In genomic region chr6:45921703-45922270, GRCh38 we compare ENCODE assay signal across 15 cellular contexts.
DNase-seq lines count a peak whose midpoint lies in the region; ATAC-seq and TF ChIP-seq lines count a peak whose summit lies in the region.
"Had no signal": no experiment of that assay in that cellular context is flagged by ENCODE, and none has a peak within 500 bp of the region (broad histone marks: within the 10 kb centered on the region; RNA-seq: fewer than 3 reads in every experiment).

No MANE protein-coding gene starts in this region.

- peak overlapping the region; percentile 87 for H3K27ac Mint-ChIP-seq in stimulated activated naive CD8-positive, alpha-beta T cell treated with anti-CD3 and anti-CD28 coated beads, Interleukin-15, Interleukin-2, amounts not matched to agents 100 ng/mL and 50 ng/mL, for 24 hours
- H3K27ac Mint-ChIP-seq: GM23338 had no signal

- H3F3A ChIP-seq in PC-3 (ENCODE audit: low read length, unreplicated experiment) = no peaks in the 10 kb centered on the region

- H3K4me1 ChIP-seq in mucosa of descending colon (ENCODE audit: low read depth) (no peaks in the 10 kb centered on the region), PC-3 (ENCODE audit: insufficient read depth, low read length) (peaks cover 33% of the 10 kb centered on the region), transverse colon (peaks cover 0 to 8% (median 0%) of the 10 kb centered on the region in 4 donors)
- H3K4me1 ChIP-seq: ascending aorta, colonic mucosa, pancreas, vagina had no signal

- intact Hi-C loops in mucosa of descending colon (cut with DNase I, micrococcal nuclease) = loop anchor here in 1 of 2 donors (10.0 kb wide), 2 partner anchors 483 to 1267 kb away; no protein-coding TSS in a partner anchor
- intact Hi-C loops in PC-3 (cut with micrococcal nuclease) = loop anchor here (1.0 to 5.0 kb wide), 7 partner anchors 207 to 1444 kb away; no protein-coding TSS in a partner anchor
- intact Hi-C loops in transverse colon (cut with DNase I; ENCODE audit: low total_unique reads) = no loop called here

- WGBS in transverse colon (ENCODE audit: low coverage in 1 of 2), 2 donors = 70 to 83% methylated on average over 1 to 6 of the region's 6 CpGs

- H3K36me3 Mint-ChIP-seq in stimulated activated naive CD8-positive, alpha-beta T cell treated with anti-CD3 and anti-CD28 coated beads, Interleukin-15, Interleukin-2, amounts not matched to agents 100 ng/mL and 50 ng/mL, for 24 hours (ENCODE audit: low read depth) = no peaks in the 10 kb centered on the region

- no peaks in the 10 kb centered on the region for H3K9me3 ChIP-seq in mucosa of descending colon
- no peaks in the 10 kb centered on the region for H3K9me3 ChIP-seq in PC-3 (ENCODE audit: low read length)
- H3K9me3 ChIP-seq in transverse colon = no peaks in the 10 kb centered on the region
- H3K9me3 ChIP-seq: ascending aorta, colonic mucosa, pancreas, vagina had no signal

- H3K27me3 ChIP-seq in PC-3 (ENCODE audit: low read length) (no peaks in the 10 kb centered on the region), transverse colon (no peaks in the 10 kb centered on the region)
- H3K27me3 ChIP-seq: ascending aorta, colonic mucosa, vagina had no signal

- no peak for DNase-seq in stimulated activated naive CD8-positive, alpha-beta T cell treated with anti-CD3 and anti-CD28 coated beads, Interleukin-15, Interleukin-2, amounts not matched to agents 100 U/mL and 50 U/mL, for 24 hours
- DNase-seq in cardiac fibroblast (ENCODE audit: low read depth in 2 of 2) (peak; percentile 14 to 17), mucosa of descending colon (no peak), PC-3 (no peak), transverse colon (no peak), NCI-H524 treated with DMSO at 0.1 percent for 48 hours (lab: John Stamatoyannopoulos, UW) (no peak)
- DNase-seq: colonic mucosa, NCI-H1694, pancreas, WERI-Rb-1 had no signal

- H2AFZ ChIP-seq in PC-3 (ENCODE audit: low read length) = no peak overlapping the region
- H2AFZ ChIP-seq: GM23338 had no signal

- H3K27me3 Mint-ChIP-seq in stimulated activated naive CD8-positive, alpha-beta T cell treated with anti-CD3 and anti-CD28 coated beads, Interleukin-15, Interleukin-2, amounts not matched to agents 100 ng/mL and 50 ng/mL, for 24 hours = no peaks in the 10 kb centered on the region

- H3K4me3 ChIP-seq in cardiac fibroblast (replicated peaks in 1 of 2; ENCODE audit: low read depth in 2 of 2, low read length in 2 of 2) (no peak overlapping the region), mucosa of descending colon (no peak overlapping the region), PC-3 (ENCODE audit: low read length) (no peak overlapping the region), transverse colon (no peak overlapping the region)
- H3K4me3 ChIP-seq: ascending aorta, colonic mucosa, GM23338, pancreas, vagina had no signal

- no peaks in the 10 kb centered on the region for H3K9me2 ChIP-seq in PC-3 (replicated peaks; ENCODE audit: low read length)

- POLR2A ChIA-PET in PC-3 (lab: Charles Lee; ENCODE audit: unreplicated experiment) = no interaction called here

- H3K79me2 ChIP-seq in PC-3 (ENCODE audit: low read length) = no peaks in the 10 kb centered on the region

- no peak for TF ChIP-seq EP300 in transverse colon (IDR thresholded peaks at IDR 0.05; ENCODE audit: low read depth)

- H3K4me2 ChIP-seq in PC-3 (ENCODE audit: low read length) = no peak overlapping the region
- H3K4me2 ChIP-seq: GM23338 had no signal

- in situ Hi-C loops in transverse colon (cut with MboI; ENCODE audit: low pct_ligation_motif_present in 1 of 4, low pct_unique_long_range_greater_than_20kb in 1 of 4, low sequenced_read_pairs in 3 of 4) = loop anchor here (25.0 kb wide), 3 partner anchors 1259 to 1434 kb away; no protein-coding TSS in a partner anchor

- no peak for ATAC-seq in stimulated activated naive CD8-positive, alpha-beta T cell treated with anti-CD3 and anti-CD28 coated beads, Interleukin-15, Interleukin-2, amounts not matched to agents 100 U/mL and 50 U/mL, for 24 hours
- ATAC-seq in mucosa of descending colon (peak; percentile 31), PC-3 (no peak)
- ATAC-seq: GM23338, HepG2 had no signal

- no peaks in the 10 kb centered on the region for H3K9me3 Mint-ChIP-seq in stimulated activated naive CD8-positive, alpha-beta T cell treated with anti-CD3 and anti-CD28 coated beads, Interleukin-15, Interleukin-2, amounts not matched to agents 100 ng/mL and 50 ng/mL, for 24 hours
- H3K9me3 Mint-ChIP-seq: GM23338 had no signal

- peak overlapping the region; percentile 47 for H3K4me3 Mint-ChIP-seq in stimulated activated naive CD8-positive, alpha-beta T cell treated with anti-CD3 and anti-CD28 coated beads, Interleukin-15, Interleukin-2, amounts not matched to agents 100 ng/mL and 50 ng/mL, for 24 hours
- H3K4me3 Mint-ChIP-seq: GM23338 had no signal

- H3K27ac ChIP-seq in PC-3 (ENCODE audit: low read length) = no peak overlapping the region
- H3K27ac ChIP-seq in transverse colon = no peak overlapping the region
- H3K27ac ChIP-seq: ascending aorta, colonic mucosa, pancreas, vagina, WERI-Rb-1 had no signal

- TF ChIP-seq POLR2A in transverse colon (IDR thresholded peaks at IDR 0.05) = no peak

- no peak overlapping the region for H3K9ac ChIP-seq in PC-3 (ENCODE audit: low read length)

- H3K4me1 Mint-ChIP-seq in stimulated activated naive CD8-positive, alpha-beta T cell treated with anti-CD3 and anti-CD28 coated beads, Interleukin-15, Interleukin-2, amounts not matched to agents 100 ng/mL and 50 ng/mL, for 24 hours (ENCODE audit: low read depth) = peaks cover 54% of the 10 kb centered on the region

- no peaks in the 10 kb centered on the region for H3K36me3 ChIP-seq in mucosa of descending colon (ENCODE audit: low read depth)
- H3K36me3 ChIP-seq in PC-3 (ENCODE audit: low read depth, low read length) = no peaks in the 10 kb centered on the region
- no peaks in the 10 kb centered on the region for H3K36me3 ChIP-seq in transverse colon
- H3K36me3 ChIP-seq: ascending aorta, colonic mucosa, pancreas, vagina, WERI-Rb-1 had no signal

- no TSS peak for BruUV-seq in PC-3 (replicated peaks; lab: Mats Ljungman, UMichigan)

- no peaks in the 10 kb centered on the region for H4K20me1 ChIP-seq in PC-3 (ENCODE audit: low read length)

- TF ChIP-seq CTCF in cardiac fibroblast (IDR thresholded peaks at IDR 0.05; ENCODE audit: low read depth, low read length) (no peak), mucosa of descending colon (IDR thresholded peaks at IDR 0.05) (no peak), PC-3 (conservative IDR thresholded peaks at IDR 0.05; ENCODE audit: low read depth, low read length) (no peak), transverse colon (IDR thresholded peaks at IDR 0.05) (no peak)

- CTCF ChIA-PET in PC-3 (lab: Charles Lee) = interaction anchor here (1.1 to 1.3 kb wide), 2 partner anchors 1246 to 1446 kb away, joined by 7 read pairs; no protein-coding TSS in a partner anchor

Comparison
In these comparisons a context has a peak if more than half of its experiments do, and no peak if none do; other contexts are left out.
1. DNase-seq: peak in cardiac fibroblast (2 of 2); none in stimulated activated naive CD8-positive, alpha-beta T cell treated with anti-CD3 and anti-CD28 coated beads, Interleukin-15, Interleukin-2, amounts not matched to agents 100 U/mL and 50 U/mL, for 24 hours (single experiment), mucosa of descending colon (0 of 3), PC-3 (single experiment), transverse colon (single experiment) and NCI-H524 treated with DMSO at 0.1 percent for 48 hours (single experiment).